In genomic region chr14:100035700-100036099, GRCh38 we compare ENCODE assay signal across 18 cellular contexts. TPM values are rescaled to one million over a fixed set of nuclear protein-coding genes. Genes with fewer than 3 reads are reported as not detected.
DNase-seq lines count a peak whose midpoint lies in the region; ATAC-seq, FAIRE-seq and TF ChIP-seq lines count a peak whose summit lies in the region.
"Had no signal": no experiment of that assay in that cellular context is flagged by ENCODE, and none has a peak within 500 bp of the region (broad histone marks: within the 10 kb centered on the region; RNA-seq: fewer than 3 reads in every experiment).

No MANE protein-coding gene starts in this region.

- H3K9me3 ChIP-seq in HepG2 (ENCODE audit: low read length) (no peaks in the 10 kb centered on the region), right lobe of liver (no peaks in the 10 kb centered on the region), KOPT-K1 (ENCODE audit: insufficient read depth, low read length, poor library complexity, severe bottlenecking) (no peaks in the 10 kb centered on the region), K562 (replicated peaks; ENCODE audit: control insufficient read depth, insufficient read depth, low read depth, low read length) (no peaks in the 10 kb centered on the region)
- H3K9me3 ChIP-seq: Caco-2, SJCRH30 had no signal

- H2AFZ ChIP-seq in HepG2 (ENCODE audit: low read length) (no peak overlapping the region), K562 (ENCODE audit: low read depth, low read length) (no peak overlapping the region)

- TF ChIP-seq CTCF in HepG2 (CRISPR knock-in tag; IDR thresholded peaks at IDR 0.05) (0 out of 2 replicates have a peak, but pooled peaks have one; percentile 20), right lobe of liver (IDR thresholded peaks at IDR 0.05) (no peak), K562 (IDR thresholded peaks at IDR 0.05 in 2 of 3, conservative IDR thresholded peaks at IDR 0.05 in 1 of 3; ENCODE audit: insufficient read depth in 2 of 3, low read depth in 1 of 3, low read length in 3 of 3) (0 out of 6 replicates have a peak, but pooled peaks of 1 of the 3 experiments have one; percentile 14), lower leg skin (IDR thresholded peaks at IDR 0.05) (no peak)

- no peak overlapping the region for H3K4me3 ChIP-seq in HepG2 (replicated peaks in 1 of 3; ENCODE audit: insufficient read depth in 1 of 3, low read depth in 2 of 3, low read length in 3 of 3)
- H3K4me3 ChIP-seq in right lobe of liver = no peak overlapping the region
- H3K4me3 ChIP-seq in K562 = no peak overlapping the region
- no peak overlapping the region for H3K4me3 ChIP-seq in lower leg skin (ENCODE audit: low read depth, poor library complexity, severe bottlenecking)
- H3K4me3 ChIP-seq: SJCRH30 had no signal

- no peak for FAIRE-seq in HepG2 (lab: Jason Lieb, UNC)
- no peak for FAIRE-seq in K562 (lab: Jason Lieb, UNC)

- H3K4me2 ChIP-seq in HepG2 (ENCODE audit: low read depth, low read length) (no peak overlapping the region), K562 (ENCODE audit: insufficient read depth, low read length) (no peak overlapping the region)

- POLR2A ChIA-PET in HepG2 (lab: Yijun Ruan, JAX) = no interaction called here
- POLR2A ChIA-PET in K562 (lab: Yijun Ruan, JAX) = no interaction called here

- WGBS in HepG2 (ENCODE audit: low lambda C conversion rate) = 100% methylated on average over 1 of the region's 2 CpGs
- WGBS in right lobe of liver (ENCODE audit: insufficient coverage, low coverage, low lambda C conversion rate, missing lambda C conversion rate) = 100% methylated on average over 1 of the region's 2 CpGs
- 61% methylated on average over 2 of the region's 2 CpGs for WGBS in K562 (ENCODE audit: insufficient coverage, low coverage, missing lambda C conversion rate)
- 94 to 100% methylated on average over 2 of the region's 2 CpGs for WGBS in lower leg skin, 2 donors

- H3K4me1 ChIP-seq in HepG2 (ENCODE audit: insufficient read depth, low read length) (peaks cover 27% of the 10 kb centered on the region), right lobe of liver (peaks cover 0 to 19% (median 5%) of the 10 kb centered on the region in 4 donors), K562 (replicated peaks in 1 of 2; ENCODE audit: control insufficient read depth in 2 of 2, insufficient read depth in 2 of 2, low read length in 2 of 2) (peaks cover 0 to under 1% of the 10 kb centered on the region in 2 experiments; a peak in 3 of 5 replicates)

- in situ Hi-C loops in HepG2 (cut with HindIII; ENCODE audit: extremely low pct_ligation_motif_present, low pct_unique_long_range_greater_than_20kb) (no loop called here), K562 (cut with MboI) (no loop called here)

- H3K9me1 ChIP-seq in K562 (ENCODE audit: control insufficient read depth, insufficient read depth, low read length) = no peaks in the 10 kb centered on the region

- DNase-seq in HepG2 (ENCODE audit: low spot score) (no peak), right lobe of liver (no peak), K562 (ENCODE audit: extremely low read depth in 1 of 4, low spot score in 3 of 4) (no peak), NAMALWA (ENCODE audit: low spot score) (no peak), ecto neural progenitor cell (ENCODE audit: low spot score) (no peak), lower leg skin (ENCODE audit: low spot score in 2 of 2) (no peak)
- DNase-seq: Caco-2; CD4-positive, alpha-beta T cell; EL; HCEC 1CT; Karpas-422; NCI-H1105; NCI-H2227 treated with DMSO at 0.1 percent for 48 hours; NCI-H510A treated with DMSO at 0.1 percent for 48 hours; NCI-H82; SJCRH30 had no signal

- intact Hi-C loops in HepG2 (cut with micrococcal nuclease; ENCODE audit: unreplicated experiment) = no loop called here
- intact Hi-C loops in right lobe of liver (cut with DNase I) = no loop called here
- intact Hi-C loops in K562 (cut with micrococcal nuclease) = no loop called here
- intact Hi-C loops in lower leg skin (cut with DNase I; ENCODE audit: low total_unique reads) = no loop called here

- H3K9ac ChIP-seq in HepG2 (ENCODE audit: insufficient read depth, low read depth, low read length) (no peak overlapping the region), K562 (ENCODE audit: insufficient read depth in 1 of 2, low read depth in 2 of 2, low read length in 2 of 2) (no peak overlapping the region; a peak in 1 of 4 replicates)

- TF ChIP-seq POLR2A in HepG2 (IDR thresholded peaks at IDR 0.05; ENCODE audit: insufficient read depth in 1 of 2, low read depth in 2 of 2, low read length in 2 of 2) (no peak), right lobe of liver (IDR thresholded peaks at IDR 0.05) (no peak), K562 (conservative IDR thresholded peaks at IDR 0.05) (no peak), lower leg skin (IDR thresholded peaks at IDR 0.05) (no peak)

- no peaks in the 10 kb centered on the region for H4K20me1 ChIP-seq in HepG2 (ENCODE audit: insufficient read depth, low read length)
- no peaks in the 10 kb centered on the region; the same call in 1 of the 2 replicates for H4K20me1 ChIP-seq in K562 (replicated peaks; ENCODE audit: control insufficient read depth, insufficient read depth, low read length)

- CTCF ChIA-PET in HepG2 (lab: Yijun Ruan, JAX; ENCODE audit: low intra/inter-chr PET ratio, low total read pairs) = no interaction called here
- CTCF ChIA-PET in K562 (lab: Yijun Ruan, JAX; ENCODE audit: low intra/inter-chr PET ratio) = no interaction called here

- TF ChIP-seq RAD21 in HepG2 (CRISPR knock-in tag; IDR thresholded peaks at IDR 0.05) (no peak), K562 (CRISPR knock-in tag; conservative IDR thresholded peaks at IDR 0.05 in 1 of 2, IDR thresholded peaks at IDR 0.05 in 1 of 2) (no peak)

- BruUV-seq in HepG2 (replicated peaks; lab: Mats Ljungman, UMichigan) (no TSS peak), K562 (replicated peaks; lab: Mats Ljungman, UMichigan) (no TSS peak)

- H3K79me2 ChIP-seq in HepG2 (ENCODE audit: insufficient read depth, low read length) (no peaks in the 10 kb centered on the region), K562 (ENCODE audit: control insufficient read depth, insufficient read depth, low read length) (no peaks in the 10 kb centered on the region)

- ATAC-seq in HepG2 (no peak), right lobe of liver (no peak), K562 (peak; percentile 26; the same call in 1 of the 3 replicates), GM21576 (IDR thresholded peaks at IDR 0.05; ENCODE audit: unreplicated experiment) (no peak)

- TF ChIP-seq EP300 in HepG2 (IDR thresholded peaks at IDR 0.05; ENCODE audit: low read depth in 2 of 2, low read length in 2 of 2) = no peak
- TF ChIP-seq EP300 in HepG2 (CRISPR knock-in tag; IDR thresholded peaks at IDR 0.05; ENCODE audit: borderline replicate concordance) = no peak
- no peak for TF ChIP-seq EP300 in K562 (IDR thresholded peaks at IDR 0.05; ENCODE audit: low read length)

- H3K27me3 ChIP-seq in HepG2 (ENCODE audit: control insufficient read depth in 1 of 2, insufficient read depth in 2 of 2, low read length in 2 of 2) (no peaks in the 10 kb centered on the region), right lobe of liver (no peaks in the 10 kb centered on the region), K562 (ENCODE audit: control insufficient read depth in 2 of 2, insufficient read depth in 2 of 2, low read length in 2 of 2) (no peaks in the 10 kb centered on the region)
- H3K27me3 ChIP-seq: SJCRH30 had no signal

- H3K36me3 ChIP-seq in HepG2 (replicated peaks in 1 of 2; ENCODE audit: control insufficient read depth in 1 of 2, insufficient read depth in 2 of 2, low read length in 2 of 2) (no peaks in the 10 kb centered on the region), right lobe of liver (no peaks in the 10 kb centered on the region), KOPT-K1 (ENCODE audit: insufficient read depth, low read length) (peaks cover 4% of the 10 kb centered on the region; the same call in 1 of the 2 replicates), K562 (ENCODE audit: control insufficient read depth, insufficient read depth, low read length) (no peaks in the 10 kb centered on the region)

- H3K27ac ChIP-seq in HepG2 (ENCODE audit: extremely low read length, insufficient read depth, low read length) (no peak overlapping the region), right lobe of liver (no peak overlapping the region), KOPT-K1 (ENCODE audit: low read depth, low read length, poor library complexity, severe bottlenecking) (peak overlapping the region; percentile 5), K562 (ENCODE audit: extremely low read depth, low read depth, low read length) (no peak overlapping the region)
- H3K27ac ChIP-seq: SJCRH30 had no signal

RNA-seq across cellular contexts. Expression of gene EVL, which starts 29.5 kb away (rescaled TPM):
- total RNA-seq in HepG2 (2016; rRNA removed; fragmentation: Illumina TruSeq; extraction: Trizol) = 10.5 and 15.1 TPM in 2 replicates
- total RNA-seq in HepG2 (2016; cell fraction: cytosol; rRNA removed; fragmentation: Illumina TruSeq; extraction: Trizol; ENCODE audit: low read depth) = 23.1 and 32.6 TPM in 2 replicates
- 10.2 and 17.0 TPM in 2 replicates for total RNA-seq in HepG2 (2016; cell fraction: insoluble cytoplasmic fraction; rRNA removed; fragmentation: Illumina TruSeq; extraction: Trizol)
- total RNA-seq in HepG2 (2016; cell fraction: membrane; rRNA removed; fragmentation: Illumina TruSeq; extraction: Trizol) = 35.4 and 40.2 TPM in 2 replicates
- total RNA-seq in HepG2 (2016; cell fraction: nucleus; rRNA removed; fragmentation: Illumina TruSeq; extraction: Trizol) = 23.3 and 27.6 TPM in 2 replicates
- polyA plus RNA-seq in HepG2 (2011; rRNA removed) = 28.7 and 31.2 TPM in 2 replicates
- polyA plus RNA-seq in HepG2 (2011; cell fraction: cytosol; rRNA removed) = 12.0 and 12.7 TPM in 2 replicates
- polyA plus RNA-seq in HepG2 (2011; cell fraction: nucleus; rRNA removed) = 124 and 138 TPM in 2 replicates
- polyA plus RNA-seq in HepG2 (2012) = 29.8 and 33.6 TPM in 2 replicates
- polyA plus RNA-seq in HepG2 (2016; cell fraction: cytosol; fragmentation: Illumina TruSeq; extraction: Trizol; ENCODE audit: low read depth) = 101 and 109 TPM in 2 replicates
- 23.4 and 35.8 TPM in 2 replicates for polyA plus RNA-seq in HepG2 (2016; cell fraction: insoluble cytoplasmic fraction; fragmentation: Illumina TruSeq; extraction: Trizol; ENCODE audit: low read depth)
- polyA plus RNA-seq in HepG2 (2016; cell fraction: membrane; fragmentation: Illumina TruSeq; extraction: Trizol; ENCODE audit: low read depth) = 114 and 115 TPM in 2 replicates
- polyA plus RNA-seq in HepG2 (2016; cell fraction: nucleus; fragmentation: Illumina TruSeq; extraction: Trizol; ENCODE audit: insufficient read depth, low read depth) = 87.0 and 99.6 TPM in 2 replicates
- 11.3 and 23.0 TPM in 2 replicates for polyA minus RNA-seq in HepG2 (2011; rRNA and poly(A)+ RNA removed; ENCODE audit: low replicate concordance)
- 13.0 and 14.0 TPM in 2 replicates for polyA minus RNA-seq in HepG2 (2011; cell fraction: cytosol; rRNA and poly(A)+ RNA removed)
- 31.1 and 31.2 TPM in 2 replicates for polyA minus RNA-seq in HepG2 (2011; cell fraction: nucleus; rRNA and poly(A)+ RNA removed)
- total RNA-seq in right lobe of liver = 100 to 1,000 TPM in 2 of 6 experiments, 10 to 100 TPM in 4; 23.6 to 162 (median 68.4) TPM
- total RNA-seq in K562 (2011; cell fraction: chromatin; rRNA removed; ENCODE audit: low replicate concordance) = 128 and 200 TPM in 2 replicates
- total RNA-seq in K562 (2011; cell fraction: nucleolus; rRNA removed) = 79.5 and 87.4 TPM in 2 replicates
- total RNA-seq in K562 (2011; cell fraction: nucleoplasm; rRNA removed) = 91.0 and 118 TPM in 2 replicates
- total RNA-seq in K562 (2014; rRNA removed) = 23.9 and 26.3 TPM in 2 replicates
- 15.6 and 17.6 TPM in 2 replicates for total RNA-seq in K562 (2014; rRNA removed; fragmentation: Illumina TruSeq; extraction: Trizol)
- total RNA-seq in K562 (2015; rRNA removed; fragmentation: Illumina TruSeq; extraction: Trizol) = 18.2 and 18.6 TPM in 2 replicates
- total RNA-seq in K562 (2021) = 39.3 and 43.4 TPM in 2 replicates
- polyA plus RNA-seq in K562 (2011; rRNA removed) = 29.4 and 30.4 TPM in 2 replicates
- 24.7 and 27.8 TPM in 2 replicates for polyA plus RNA-seq in K562 (2011; cell fraction: cytosol; rRNA removed)
- 87.8 and 114 TPM in 2 replicates for polyA plus RNA-seq in K562 (2011; cell fraction: nucleus; rRNA removed)
- 33.0 and 36.9 TPM in 2 replicates for polyA plus RNA-seq in K562 (2012)
- polyA plus RNA-seq in K562 (2014; fragmentation: Illumina TruSeq; extraction: Trizol) = 35.0 and 36.1 TPM in 2 replicates
- polyA plus RNA-seq in K562 (2014; fragmentation: Nextera tagmentation; extraction: Ambion mirVana) = 1 to 10 TPM; 2.9 to 4.0 TPM
- 28.9 and 30.8 TPM in 2 replicates for polyA plus RNA-seq in K562 (2014; rRNA removed)
- polyA minus RNA-seq in K562 (2011; rRNA and poly(A)+ RNA removed) = 23.0 and 23.4 TPM in 2 replicates
- polyA minus RNA-seq in K562 (2011; cell fraction: cytosol; rRNA and poly(A)+ RNA removed) = 16.3 and 18.9 TPM in 2 replicates
- polyA minus RNA-seq in K562 (2011; cell fraction: nucleus; rRNA and poly(A)+ RNA removed) = 28.1 and 31.0 TPM in 2 replicates
- total RNA-seq in lower leg skin = 10 to 100 TPM; 26.4 to 51.4 (median 40.9) TPM
